In the genomic region with DNA sequence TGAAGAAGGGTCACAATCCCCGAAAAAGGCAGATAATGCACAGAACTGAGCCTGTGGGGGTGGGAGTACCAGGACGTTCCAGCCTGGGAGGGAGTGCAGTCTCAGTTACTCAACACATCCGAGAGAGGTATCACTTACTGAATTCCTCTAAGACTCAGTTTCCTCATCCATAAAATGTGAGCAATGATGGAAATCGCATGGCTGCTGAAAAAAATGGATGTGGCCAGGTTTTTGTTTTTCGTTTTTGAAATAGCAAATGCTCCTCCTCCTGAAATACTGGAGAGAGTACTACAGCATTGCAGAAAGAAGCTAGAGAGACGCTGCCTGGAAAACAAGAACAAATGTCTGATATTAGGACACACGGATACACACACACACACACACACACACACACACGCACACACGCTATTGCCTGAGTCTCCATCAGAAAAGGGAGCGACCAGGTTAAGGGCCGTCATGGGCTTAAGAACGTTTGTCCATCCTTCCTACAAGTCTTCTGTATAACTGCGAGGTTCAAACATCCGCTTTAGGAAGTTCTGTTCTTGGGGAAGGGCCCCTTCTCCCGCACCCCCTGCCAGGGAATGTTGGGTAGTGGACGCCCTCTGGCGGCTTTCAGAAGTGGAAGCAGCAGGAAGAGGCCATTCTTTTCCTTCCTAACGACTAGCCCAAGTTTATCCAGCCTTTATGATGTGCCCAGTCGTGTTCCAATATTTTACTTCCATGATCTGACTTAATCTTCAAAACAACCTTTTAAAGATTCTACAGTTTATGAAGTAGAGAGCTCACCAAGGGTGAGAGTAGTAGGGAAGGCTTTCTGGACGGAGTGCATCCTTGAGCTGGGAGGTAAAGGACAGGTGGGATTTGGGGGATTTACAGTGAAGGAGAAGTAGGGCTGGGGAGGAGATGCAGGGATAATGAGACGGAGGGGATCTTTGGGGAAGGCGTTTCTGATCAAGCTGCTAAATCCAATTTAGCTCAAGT, we compare ENCODE assay signal across 9 cellular contexts. TPM values are rescaled to one million over a fixed set of nuclear protein-coding genes. Genes with fewer than 3 reads are reported as not detected.
DNase-seq lines count a peak whose midpoint lies in the region; ATAC-seq and TF ChIP-seq lines count a peak whose summit lies in the region.
"Had no signal": no experiment of that assay in that cellular context is flagged by ENCODE, and none has a peak within 500 bp of the region (broad histone marks: within the 10 kb centered on the region; RNA-seq: fewer than 3 reads in every experiment).

No MANE protein-coding gene starts in this region.

- no peaks in the 10 kb centered on the region for H4K20me1 ChIP-seq in neural cell (ENCODE audit: insufficient read depth)

- H3K9me2 ChIP-seq in neural cell (ENCODE audit: insufficient read depth, low read length) = no peaks in the 10 kb centered on the region

- peak; percentile 43 for ATAC-seq in activated CD8-positive, alpha-beta T cell treated with anti-CD3 and anti-CD28 coated beads, Interleukin-2, amount 10 ng/mL, durations not matched to agents 7 days and 5 days
- peak; percentile 38 for ATAC-seq in foreskin keratinocyte
- ATAC-seq in GM21576 (IDR thresholded peaks at IDR 0.05; ENCODE audit: unreplicated experiment) = no peak

- peaks cover 86% of the 10 kb centered on the region for H3K27me3 ChIP-seq in foreskin keratinocyte
- H3K27me3 ChIP-seq in neural cell (ENCODE audit: insufficient read depth, low read depth, low read length) = peaks cover 4% of the 10 kb centered on the region
- peaks cover 50% of the 10 kb centered on the region for H3K27me3 ChIP-seq in effector memory CD4-positive, alpha-beta T cell (replicated peaks; ENCODE audit: control insufficient read depth, insufficient read depth, low read length, poor library complexity, severe bottlenecking)

- no peaks in the 10 kb centered on the region for H3K4me1 ChIP-seq in foreskin keratinocyte
- peaks cover 15% of the 10 kb centered on the region for H3K4me1 ChIP-seq in effector memory CD4-positive, alpha-beta T cell (ENCODE audit: control insufficient read depth, insufficient read depth, low read length, poor library complexity, severe bottlenecking)

- TF ChIP-seq RAD21 in neural cell (conservative IDR thresholded peaks at IDR 0.05) = peak; percentile 73

- H3K9me3 Mint-ChIP-seq in activated CD8-positive, alpha-beta T cell treated with anti-CD3 and anti-CD28 coated beads, Interleukin-2, amount 10 ng/mL, durations not matched to agents 7 days and 5 days (ENCODE audit: insufficient read depth) = no peaks in the 10 kb centered on the region

- DNase-seq in C1 segment of cervical spinal cord (lab: John Stamatoyannopoulos, UW) = peak in 12 of 14 donors; percentile 18 to 69 (median 48)
- peak; percentile 43 for DNase-seq in GM19240 (ENCODE audit: insufficient read length, low spot score)
- DNase-seq in NCI-H2196 (lab: John Stamatoyannopoulos, UW; ENCODE audit: unreplicated experiment) = peak; percentile 60
- DNase-seq in activated CD8-positive, alpha-beta T cell treated with anti-CD3 and anti-CD28 coated beads, Interleukin-2, amount 10 ng/mL, durations not matched to agents 7 days and 5 days = peak; percentile 41
- DNase-seq in foreskin keratinocyte = peak in 1 of 2 donors; percentile 71
- no peak for DNase-seq in effector memory CD4-positive, alpha-beta T cell

- H3K27ac Mint-ChIP-seq in activated CD8-positive, alpha-beta T cell treated with anti-CD3 and anti-CD28 coated beads, Interleukin-2, amount 10 ng/mL, durations not matched to agents 7 days and 5 days = no peak overlapping the region

- H3K9me3 ChIP-seq in neural cell (ENCODE audit: low read length) = no peaks in the 10 kb centered on the region
- no peaks in the 10 kb centered on the region for H3K9me3 ChIP-seq in effector memory CD4-positive, alpha-beta T cell (ENCODE audit: control insufficient read depth, low read length)

- no peak overlapping the region for H2AFZ ChIP-seq in neural cell (ENCODE audit: low read depth, low read length)

- H3K4me2 ChIP-seq in neural cell (ENCODE audit: low read length) = no peak overlapping the region

- CTCF ChIA-PET in activated CD8-positive, alpha-beta T cell treated with anti-CD3 and anti-CD28 coated beads, Interleukin-2, amount 10 ng/mL, durations not matched to agents 7 days and 5 days (lab: Charles Lee) = interaction anchor here (0.7 to 19.7 kb wide), 21 partner anchors 9 to 292 kb away, joined by 3 to 543 read pairs (median 5); partner anchors contain the start of genes ISG20L2, METTL25B and NTRK1

- no peaks in the 10 kb centered on the region for H3K36me3 ChIP-seq in neural cell (ENCODE audit: insufficient read depth, low read length)
- H3K36me3 ChIP-seq in effector memory CD4-positive, alpha-beta T cell (ENCODE audit: control insufficient read depth, insufficient read depth, low read length) = no peaks in the 10 kb centered on the region

- H3K27ac ChIP-seq in foreskin keratinocyte = no peak overlapping the region
- no peak overlapping the region for H3K27ac ChIP-seq in neural cell (ENCODE audit: low read length)
- no peak overlapping the region for H3K27ac ChIP-seq in effector memory CD4-positive, alpha-beta T cell (ENCODE audit: insufficient read depth, low read length, poor library complexity, severe bottlenecking)

- POLR2A ChIA-PET in activated CD8-positive, alpha-beta T cell treated with anti-CD3 and anti-CD28 coated beads, Interleukin-2, amount 10 ng/mL, durations not matched to agents 7 days and 5 days (lab: Charles Lee) = interaction anchor here (1.2 kb wide), 1 partner anchor 23 kb away, joined by 4 read pairs; no protein-coding TSS in a partner anchor

- no peak overlapping the region for H3K4me3 Mint-ChIP-seq in activated CD8-positive, alpha-beta T cell treated with anti-CD3 and anti-CD28 coated beads, Interleukin-2, amount 10 ng/mL, durations not matched to agents 7 days and 5 days

- TF ChIP-seq CTCF in foreskin keratinocyte (conservative IDR thresholded peaks at IDR 0.05) = peak; percentile 84
- peak; percentile 83 for TF ChIP-seq CTCF in neural cell (IDR thresholded peaks at IDR 0.05; ENCODE audit: poor library complexity, severe bottlenecking)

- peak overlapping the region; percentile 64 for H3K4me3 ChIP-seq in neural cell (ENCODE audit: low read length)
- no peak overlapping the region for H3K4me3 ChIP-seq in effector memory CD4-positive, alpha-beta T cell (ENCODE audit: insufficient read depth, low read depth, low read length, poor library complexity, severe bottlenecking)

- H3K27me3 Mint-ChIP-seq in activated CD8-positive, alpha-beta T cell treated with anti-CD3 and anti-CD28 coated beads, Interleukin-2, amount 10 ng/mL, durations not matched to agents 7 days and 5 days (ENCODE audit: low read depth) = peaks cover 69% of the 10 kb centered on the region

- peak overlapping the region; percentile 10 for H3K9ac ChIP-seq in neural cell (ENCODE audit: low read length)

- H3F3A ChIP-seq in neural cell (ENCODE audit: insufficient read depth, low read length, poor library complexity, severe bottlenecking) = no peaks in the 10 kb centered on the region

- peaks cover 16% of the 10 kb centered on the region for H3K4me1 Mint-ChIP-seq in activated CD8-positive, alpha-beta T cell treated with anti-CD3 and anti-CD28 coated beads, Interleukin-2, amount 10 ng/mL, durations not matched to agents 7 days and 5 days (ENCODE audit: low read depth)

- H3K36me3 Mint-ChIP-seq in activated CD8-positive, alpha-beta T cell treated with anti-CD3 and anti-CD28 coated beads, Interleukin-2, amount 10 ng/mL, durations not matched to agents 7 days and 5 days (ENCODE audit: low read depth) = no peaks in the 10 kb centered on the region

- peaks cover 47% of the 10 kb centered on the region for H3K79me2 ChIP-seq in neural cell (replicated peaks; ENCODE audit: insufficient read depth, low read length)

- TF ChIP-seq EP300 in neural cell (conservative IDR thresholded peaks at IDR 0.05; ENCODE audit: poor library complexity, severe bottlenecking) = no peak

RNA-seq across cellular contexts. Expression of gene NES, which starts 0.7 kb away (rescaled TPM):
- not detected for total RNA-seq in activated CD8-positive, alpha-beta T cell treated with anti-CD3 and anti-CD28 coated beads, Interleukin-2, amount 10 ng/mL, durations not matched to agents 7 days and 5 days
- 0.04 and 0.14 TPM in 2 replicates for total RNA-seq in foreskin keratinocyte
- polyA plus RNA-seq in foreskin keratinocyte = 0.06 TPM in 2 replicates
- polyA plus RNA-seq in neural cell = 9.9 and 13.7 TPM in 2 replicates
- 26.1 and 29.6 TPM in 2 replicates for polyA minus RNA-seq in neural cell
- total RNA-seq: T-helper 2 cell treated with Interferon-gamma antibody and Interleukin-4, amounts not matched to agents 100 ng/mL and 5 ng/mL, for 36 hours had no signal

RNA-seq across cellular contexts. Expression of gene CRABP2, which starts 27.5 kb away (rescaled TPM):
- total RNA-seq in activated CD8-positive, alpha-beta T cell treated with anti-CD3 and anti-CD28 coated beads, Interleukin-2, amount 10 ng/mL, durations not matched to agents 7 days and 5 days = 1 to 10 TPM; 1.3 to 1.9 TPM
- total RNA-seq in foreskin keratinocyte = 2.2 and 4.0 TPM in 2 replicates
- polyA plus RNA-seq in foreskin keratinocyte = 4.6 and 8.4 TPM in 2 replicates
- 3.4 and 7.7 TPM in 2 replicates for polyA plus RNA-seq in neural cell
- polyA minus RNA-seq in neural cell = 1.3 and 1.7 TPM in 2 replicates

RNA-seq across cellular contexts. Expression of gene BCAN, which starts 36.0 kb away (rescaled TPM):
- not detected for total RNA-seq in activated CD8-positive, alpha-beta T cell treated with anti-CD3 and anti-CD28 coated beads, Interleukin-2, amount 10 ng/mL, durations not matched to agents 7 days and 5 days
- total RNA-seq in foreskin keratinocyte = not detected in 2 replicates
- not detected in 2 replicates for polyA plus RNA-seq in foreskin keratinocyte
- 0.58 TPM in 1 of 2 replicates, not detected in the other for polyA plus RNA-seq in neural cell
- polyA minus RNA-seq in neural cell = not detected in 2 replicates
- total RNA-seq: T-helper 2 cell treated with Interferon-gamma antibody and Interleukin-4, amounts not matched to agents 100 ng/mL and 5 ng/mL, for 36 hours had no signal

RNA-seq across cellular contexts. Expression of gene METTL25B, which starts 50.4 kb away (rescaled TPM):
- total RNA-seq in activated CD8-positive, alpha-beta T cell treated with anti-CD3 and anti-CD28 coated beads, Interleukin-2, amount 10 ng/mL, durations not matched to agents 7 days and 5 days = 10 to 100 TPM; 30.0 to 34.0 TPM
- total RNA-seq in foreskin keratinocyte = 13.8 and 15.7 TPM in 2 replicates
- polyA plus RNA-seq in foreskin keratinocyte (19.7 TPM in 2 replicates), neural cell (11.9 and 13.1 TPM in 2 replicates)
- polyA minus RNA-seq in neural cell = 7.1 and 8.1 TPM in 2 replicates

RNA-seq across cellular contexts. Expression of gene ISG20L2, which starts 50.7 kb away (rescaled TPM):
- 10 to 100 TPM; 56.3 to 58.8 TPM for total RNA-seq in activated CD8-positive, alpha-beta T cell treated with anti-CD3 and anti-CD28 coated beads, Interleukin-2, amount 10 ng/mL, durations not matched to agents 7 days and 5 days
- 31.7 and 32.0 TPM in 2 replicates for total RNA-seq in foreskin keratinocyte
- polyA plus RNA-seq in foreskin keratinocyte (22.3 and 28.6 TPM in 2 replicates), neural cell (8.5 and 13.1 TPM in 2 replicates)
- polyA minus RNA-seq in neural cell = 17.9 and 19.5 TPM in 2 replicates

Comparison
In these comparisons a context has a peak if more than half of its experiments do, and no peak if none do; other contexts are left out.
1. DNase-seq: peak in C1 segment of cervical spinal cord (12 of 14), GM19240 (single experiment), NCI-H2196 (single experiment) and activated CD8-positive, alpha-beta T cell treated with anti-CD3 and anti-CD28 coated beads, Interleukin-2, amount 10 ng/mL, durations not matched to agents 7 days and 5 days (single experiment); none in effector memory CD4-positive, alpha-beta T cell (0 of 3).